In genomic region chr22:24996420-24996952, GRCh38 we compare ENCODE assay signal across 9 cellular contexts. TPM values are rescaled to one million over a fixed set of nuclear protein-coding genes. Genes with fewer than 3 reads are reported as not detected.
DNase-seq lines count a peak whose midpoint lies in the region; ATAC-seq, FAIRE-seq and TF ChIP-seq lines count a peak whose summit lies in the region.
"Had no signal": no experiment of that assay in that cellular context is flagged by ENCODE, and none has a peak within 500 bp of the region (broad histone marks: within the 10 kb centered on the region; RNA-seq: fewer than 3 reads in every experiment).

No MANE protein-coding gene starts in this region.

- H2BK20ac ChIP-seq in H1 (ENCODE audit: low read length), result no peak overlapping the region

- 39% methylated on average over 5 of the region's 5 CpGs; no CpG with 5 or more reads in 1 of the 2 experiments for WGBS in H1 (ENCODE audit: extremely low coverage in 1 of 2, insufficient coverage in 1 of 2, insufficient read length in 1 of 2, insufficient replicate concordance in 2 of 2, low coverage in 1 of 2, low lambda C conversion rate in 2 of 2, missing lambda C conversion rate in 1 of 2), 2 experiments

- H3K27ac ChIP-seq in H1 (ENCODE audit: low read depth, low read length), result peak overlapping the region; percentile 20

- no peak overlapping the region for H3K56ac ChIP-seq in H1 (replicated peaks; ENCODE audit: insufficient read length, low read depth, low read length)

- H4K5ac ChIP-seq in H1 (ENCODE audit: insufficient read length, low read depth, low read length), result no peak overlapping the region

- H3K79me2 ChIP-seq in H1 (ENCODE audit: control insufficient read depth in 1 of 2, insufficient read depth in 2 of 2, low read length in 2 of 2), result peaks cover 0 to 6% of the 10 kb centered on the region in 2 experiments; a peak in 1 of 4 replicates

- no peak overlapping the region for H3K4ac ChIP-seq in H1 (replicated peaks; ENCODE audit: insufficient read length, low read depth, low read length)

- POLR2A ChIA-PET in H1 (lab: Charles Lee; ENCODE audit: partially characterized antibody), result interaction anchor here (1.0 to 1.2 kb wide), 2 partner anchors 27 to 31 kb away, joined by 3 read pairs; no protein-coding TSS in a partner anchor

- TF ChIP-seq EP300 in H1 (IDR thresholded peaks at IDR 0.05; ENCODE audit: borderline replicate concordance in 1 of 2, low read depth in 2 of 2, low read length in 2 of 2), result no peak

- peak overlapping the region; percentile 60 for H3K18ac ChIP-seq in H1 (ENCODE audit: extremely low read depth, low read length)

- H3K79me1 ChIP-seq in H1 (ENCODE audit: low read depth, low read length), result peaks cover 3% of the 10 kb centered on the region; the same call in 1 of the 2 replicates

- H3K14ac ChIP-seq in H1 (ENCODE audit: insufficient read length), result no peak overlapping the region

- no peak for ATAC-seq in HG03196 (IDR thresholded peaks at IDR 0.05; ENCODE audit: unreplicated experiment)
- ATAC-seq in GM19351 (IDR thresholded peaks at IDR 0.05; ENCODE audit: unreplicated experiment), result no peak
- no peak for ATAC-seq in HG03469 (IDR thresholded peaks at IDR 0.05; ENCODE audit: unreplicated experiment)

- no peak overlapping the region for H4K8ac ChIP-seq in H1 (ENCODE audit: extremely low read depth, insufficient read depth, low read length)

- CTCF ChIA-PET in H1 (lab: Charles Lee; ENCODE audit: partially characterized antibody), result interaction anchor here (0.5 to 3.4 kb wide), 13 partner anchors 12 to 63 kb away, joined by 3 to 26 read pairs (median 4); no protein-coding TSS in a partner anchor

- no peak overlapping the region for H2AFZ ChIP-seq in H1 (ENCODE audit: low read length)

- no peak overlapping the region for H4K91ac ChIP-seq in H1 (replicated peaks; ENCODE audit: insufficient read length, low read length)

- peak; percentile 86 for FAIRE-seq in H1 (lab: Jason Lieb, UNC)

- no peak overlapping the region for H2BK120ac ChIP-seq in H1 (replicated peaks; ENCODE audit: low read depth, low read length)

- no peak overlapping the region for H2BK15ac ChIP-seq in H1 (ENCODE audit: low read length)

- H3K9me3 ChIP-seq in H1 (ENCODE audit: insufficient read depth in 2 of 2, low read depth in 1 of 2, low read length in 1 of 2) (no peaks in the 10 kb centered on the region), mucosa of stomach (ENCODE audit: control insufficient read depth, low read length) (no peaks in the 10 kb centered on the region)

- H3K4me2 ChIP-seq in H1 (ENCODE audit: insufficient read depth in 1 of 2, low read depth in 2 of 2, low read length in 2 of 2), result peak overlapping the region; percentile 51 to 55

- no peak overlapping the region for H3K23ac ChIP-seq in H1 (ENCODE audit: insufficient read length)

- H3K27me3 ChIP-seq in H1 (replicated peaks in 1 of 4; ENCODE audit: control insufficient read depth in 3 of 4, extremely low read depth in 1 of 4, insufficient read depth in 3 of 4, low read length in 3 of 4) (no peaks in the 10 kb centered on the region), mucosa of stomach (ENCODE audit: control insufficient read depth, insufficient read depth, low read length) (no peaks in the 10 kb centered on the region)

- peak overlapping the region; percentile 40 for H2BK5ac ChIP-seq in H1 (ENCODE audit: low read depth, low read length)

- no peak overlapping the region for H2AK5ac ChIP-seq in H1 (ENCODE audit: low read depth, low read length)

- H3K4me3 ChIP-seq in H1 (ENCODE audit: extremely low read depth in 1 of 4, insufficient read depth in 2 of 4, low read depth in 3 of 4, low read length in 4 of 4), result peak overlapping the region in 2 of 4 experiments; percentile 14 to 31; a peak in 2 of 8 replicates
- no peak overlapping the region for H3K4me3 ChIP-seq in mucosa of stomach (ENCODE audit: low read length)

- H3K36me3 ChIP-seq in H1 (ENCODE audit: control insufficient read depth in 2 of 4, insufficient read depth in 4 of 4, low read length in 3 of 4) (no peaks in the 10 kb centered on the region), mucosa of stomach (ENCODE audit: control insufficient read depth, insufficient read depth, low read length) (no peaks in the 10 kb centered on the region)

- H4K20me1 ChIP-seq in H1 (replicated peaks in 1 of 2; ENCODE audit: control insufficient read depth in 1 of 2, insufficient read depth in 2 of 2, low read length in 2 of 2), result no peaks in the 10 kb centered on the region

- H3K4me1 ChIP-seq in H1 (replicated peaks in 1 of 4; ENCODE audit: control insufficient read depth in 3 of 4, insufficient read depth in 4 of 4, low read length in 3 of 4) (peaks cover 14 to 23% (median 18%) of the 10 kb centered on the region in 4 experiments), mucosa of stomach (ENCODE audit: control insufficient read depth, insufficient read depth, low read length) (peaks cover 50% of the 10 kb centered on the region)

- TF ChIP-seq RAD21 in H1 (IDR thresholded peaks at IDR 0.05 in 1 of 2, conservative IDR thresholded peaks at IDR 0.05 in 1 of 2; ENCODE audit: low read depth in 2 of 2, low read length in 2 of 2), result no peak

- H2BK12ac ChIP-seq in H1 (ENCODE audit: low read depth, low read length), result peak overlapping the region; percentile 86

- TF ChIP-seq POLR2A in H1 (IDR thresholded peaks at IDR 0.05; ENCODE audit: control extremely low read depth in 1 of 2, low read depth in 2 of 2, low read length in 2 of 2), result peak in 1 of 2 experiments; percentile 43; a peak in 1 of 3 replicates

- H3K9ac ChIP-seq in H1 (replicated peaks in 1 of 4; ENCODE audit: extremely low read depth in 1 of 4, low read depth in 3 of 4, low read length in 3 of 4) (peak overlapping the region in 2 of 4 experiments; percentile 0; a peak in 1 of 7 replicates), mucosa of stomach (ENCODE audit: low read length) (peak overlapping the region; percentile 26)

- TF ChIP-seq CTCF in H1 (IDR thresholded peaks at IDR 0.05; ENCODE audit: control extremely low read depth in 1 of 3, insufficient read depth in 1 of 3, low read depth in 1 of 3, low read length in 3 of 3), result no peak

- H3K23me2 ChIP-seq in H1 (ENCODE audit: low read depth, low read length), result 0 out of 2 replicates have a peak, but pooled peaks cover 2% of the 10 kb centered on the region

- DNase-seq in DMS153 (lab: John Stamatoyannopoulos, UW) (peak; percentile 91), NCI-H460 (ENCODE audit: extremely low read depth, low read depth) (peak; percentile 64), H1 (ENCODE audit: low read depth in 1 of 2, low spot score in 2 of 2) (peak; percentile 73 to 75)
- no peak for DNase-seq in effector CD8-positive, alpha-beta T cell (lab: John Stamatoyannopoulos, UW)
- DNase-seq: activated naive CD4-positive, alpha-beta T cell treated with Interleukin-2 at 50 U/mL for 16 hours had no signal

TF ChIP-seq in H1, 55 proteins besides CTCF, POLR2A, EP300 and RAD21 (continues in another document):
- TF ChIP-seq POU5F1 (IDR thresholded peaks at IDR 0.05; ENCODE audit: low read depth, low read length), result no peak
- TF ChIP-seq NANOG (IDR thresholded peaks at IDR 0.05; ENCODE audit: insufficient read depth, low read depth, low read length, poor library complexity, severe bottlenecking), result no peak
- TF ChIP-seq RBBP5 (IDR thresholded peaks at IDR 0.05; ENCODE audit: borderline replicate concordance, low read depth, low read length), result no peak
- peak; percentile 66 for TF ChIP-seq MAX (IDR thresholded peaks at IDR 0.05)
- TF ChIP-seq RXRA (IDR thresholded peaks at IDR 0.05; ENCODE audit: insufficient read depth, low read depth, low read length), result no peak
- no peak for TF ChIP-seq KDM4A (IDR thresholded peaks at IDR 0.05; ENCODE audit: low read depth, low read length, severe bottlenecking)
- TF ChIP-seq TEAD4 (IDR thresholded peaks at IDR 0.05; ENCODE audit: low read depth, low read length), result 0 out of 2 replicates have a peak, but pooled peaks have one; percentile 10
- no peak for TF ChIP-seq SAP30 (IDR thresholded peaks at IDR 0.05; ENCODE audit: insufficient read depth, insufficient replicate concordance, low read length)
- peak; percentile 85 for TF ChIP-seq SP1 (IDR thresholded peaks at IDR 0.05; ENCODE audit: low read depth, low read length)

RNA-seq across cellular contexts. Expression of gene KIAA1671, which starts 44.0 kb away (rescaled TPM):
- 7.1 and 7.5 TPM in 2 replicates for total RNA-seq in NCI-H460 (2014; rRNA removed; shearing (Covaris generic))
- polyA plus RNA-seq in NCI-H460 (2014; cell fraction: nucleus; rRNA removed), result 2.8 and 5.3 TPM in 2 replicates
- 22.6 and 23.9 TPM in 2 replicates for total RNA-seq in H1 (2021; fragmentation: NEBNext Ultra II Directional; extraction: Animal tissue kit (Norgen Biotek cat#: 25700))
- 5.9 and 6.4 TPM in 2 replicates for polyA plus RNA-seq in H1 (2011; rRNA removed)
- polyA plus RNA-seq in H1 (2011; cell fraction: cytosol; rRNA removed), result 5.4 TPM
- 9.8 TPM for polyA plus RNA-seq in H1 (2011; cell fraction: nucleus; rRNA removed)
- polyA plus RNA-seq in H1 (2012, experiment 1 of 2), result 8.0 to 11.3 TPM (median 9.2 TPM) in 4 replicates
- 2.7 TPM for polyA plus RNA-seq in H1 (2012, experiment 2 of 2)
- 10.4 TPM for polyA plus RNA-seq in H1 (2013, experiment 1 of 2)
- 10.1 TPM for polyA plus RNA-seq in H1 (2013, experiment 2 of 2)
- polyA minus RNA-seq in H1 (2011; rRNA and poly(A)+ RNA removed), result 16.1 and 18.8 TPM in 2 replicates
- 11.6 TPM for polyA minus RNA-seq in H1 (2011; cell fraction: cytosol; rRNA and poly(A)+ RNA removed)
- polyA minus RNA-seq in H1 (2011; cell fraction: nucleus; rRNA and poly(A)+ RNA removed), result 19.4 TPM

RNA-seq across cellular contexts. Expression of gene LHFPL7, which starts 50.0 kb away (rescaled TPM):
- total RNA-seq in NCI-H460 (2014; rRNA removed; shearing (Covaris generic)), result not detected in 2 replicates
- not detected in 2 replicates for polyA plus RNA-seq in NCI-H460 (2014; cell fraction: nucleus; rRNA removed)
- total RNA-seq in H1 (2021; fragmentation: NEBNext Ultra II Directional; extraction: Animal tissue kit (Norgen Biotek cat#: 25700)), result not detected in 2 replicates
- polyA plus RNA-seq in H1 (2011; rRNA removed), result not detected in 2 replicates
- polyA plus RNA-seq in H1 (2011; cell fraction: cytosol; rRNA removed), result not detected
- polyA plus RNA-seq in H1 (2011; cell fraction: nucleus; rRNA removed), result not detected
- polyA plus RNA-seq in H1 (2012, experiment 1 of 2), result not detected in 4 replicates
- not detected for polyA plus RNA-seq in H1 (2012, experiment 2 of 2)
- polyA plus RNA-seq in H1 (2013, experiment 1 of 2), result not detected
- polyA plus RNA-seq in H1 (2013, experiment 2 of 2), result not detected
- polyA minus RNA-seq in H1 (2011; rRNA and poly(A)+ RNA removed), result not detected in 2 replicates
- not detected for polyA minus RNA-seq in H1 (2011; cell fraction: cytosol; rRNA and poly(A)+ RNA removed)
- polyA minus RNA-seq in H1 (2011; cell fraction: nucleus; rRNA and poly(A)+ RNA removed), result not detected
